Comparison of ENCODE assay signal across 1 cellular context in the genomic region with DNA sequence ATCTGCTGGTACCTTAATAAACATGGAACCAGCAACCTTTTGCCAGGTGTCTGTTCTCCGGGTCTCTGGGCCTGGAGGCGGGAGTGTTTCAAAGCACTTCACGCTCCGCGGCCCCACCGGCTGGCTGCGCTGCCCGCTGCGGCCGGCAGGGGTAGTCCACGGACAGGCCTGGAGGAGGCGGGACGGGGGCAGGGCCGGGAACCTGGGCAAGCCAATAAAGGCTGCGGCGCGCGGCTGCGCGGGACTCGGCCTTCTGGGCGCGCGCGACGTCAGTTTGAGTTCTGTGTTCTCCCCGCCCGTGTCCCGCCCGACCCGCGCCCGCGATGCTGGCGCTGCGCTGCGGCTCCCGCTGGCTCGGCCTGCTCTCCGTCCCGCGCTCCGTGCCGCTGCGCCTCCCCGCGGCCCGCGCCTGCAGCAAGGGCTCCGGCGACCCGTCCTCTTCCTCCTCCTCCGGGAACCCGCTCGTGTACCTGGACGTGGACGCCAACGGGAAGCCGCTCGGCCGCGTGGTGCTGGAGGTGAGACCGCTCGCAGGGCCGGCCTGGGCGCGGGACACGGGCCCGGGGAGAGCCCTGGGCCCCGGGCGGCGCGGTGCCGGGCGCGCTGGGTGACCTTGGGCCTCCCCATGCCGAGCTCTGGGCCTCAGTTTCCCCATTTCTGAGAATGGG.
TF ChIP-seq lines count a peak whose summit lies in the region.

A gene (plus strand): TSS at position 244 of the 668 bp plus-strand sequence. CDS start 80 bp downstream, at position 324.

TF ChIP-seq in K562, 482 proteins besides CTCF, POLR2A, EP300 and RAD21 (continued from another document and continues in another):
- peak; percentile 68 to 84; a peak in 3 of 4 replicates for TF ChIP-seq MAZ (CRISPR knock-in tag; conservative IDR thresholded peaks at IDR 0.05 in 1 of 2, IDR thresholded peaks at IDR 0.05 in 1 of 2)
- 0 out of 2 replicates have a peak, but pooled peaks have one; percentile 19 for TF ChIP-seq RNF2 (IDR thresholded peaks at IDR 0.05)
- TF ChIP-seq, protein P1, sequence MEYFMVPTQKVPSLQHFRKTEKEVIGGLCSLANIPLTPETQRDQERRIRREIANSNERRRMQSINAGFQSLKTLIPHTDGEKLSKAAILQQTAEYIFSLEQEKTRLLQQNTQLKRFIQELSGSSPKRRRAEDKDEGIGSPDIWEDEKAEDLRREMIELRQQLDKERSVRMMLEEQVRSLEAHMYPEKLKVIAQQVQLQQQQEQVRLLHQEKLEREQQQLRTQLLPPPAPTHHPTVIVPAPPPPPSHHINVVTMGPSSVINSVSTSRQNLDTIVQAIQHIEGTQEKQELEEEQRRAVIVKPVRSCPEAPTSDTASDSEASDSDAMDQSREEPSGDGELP (CRISPR knock-in tag; IDR thresholded peaks at IDR 0.05; ENCODE audit: borderline replicate concordance) = peak; percentile 92
- no peak for TF ChIP-seq TRIM28 (IDR thresholded peaks at IDR 0.05)
- TF ChIP-seq TCF7 (IDR thresholded peaks at IDR 0.05; ENCODE audit: borderline replicate concordance) = peak; percentile 56; the same call in 1 of the 2 replicates
- TF ChIP-seq TBP (optimal IDR thresholded peaks at IDR 0.05; ENCODE audit: low read depth, low read length) = peak; percentile 98
- 0 out of 2 replicates have a peak, but pooled peaks have one; percentile 28 for TF ChIP-seq ZNF24 (IDR thresholded peaks at IDR 0.05)
- TF ChIP-seq RCOR1 (IDR thresholded peaks at IDR 0.05; ENCODE audit: borderline replicate concordance in 1 of 2, low read depth in 2 of 2, low read length in 2 of 2) = peak in 1 of 2 experiments; percentile 24; a peak in 1 of 4 replicates
- TF ChIP-seq ZFP36 (IDR thresholded peaks at IDR 0.05; ENCODE audit: low read depth, low read length, partially characterized antibody) = no peak
- TF ChIP-seq PTBP1 (IDR thresholded peaks at IDR 0.05; ENCODE audit: low read depth, low read length) = 0 out of 2 replicates have a peak, but pooled peaks have one; percentile 42
- peak; percentile 58 for TF ChIP-seq JUND (IDR thresholded peaks at IDR 0.05; ENCODE audit: borderline replicate concordance, low read depth, low read length)
- TF ChIP-seq JUND (tag; IDR thresholded peaks at IDR 0.05; ENCODE audit: borderline replicate concordance, low read depth, low read length) = peak; percentile 36; the same call in 1 of the 3 replicates
- TF ChIP-seq XRCC4 (IDR thresholded peaks at IDR 0.05; ENCODE audit: extremely low read depth, insufficient read depth, insufficient read length) = no peak
- TF ChIP-seq, protein P2, sequence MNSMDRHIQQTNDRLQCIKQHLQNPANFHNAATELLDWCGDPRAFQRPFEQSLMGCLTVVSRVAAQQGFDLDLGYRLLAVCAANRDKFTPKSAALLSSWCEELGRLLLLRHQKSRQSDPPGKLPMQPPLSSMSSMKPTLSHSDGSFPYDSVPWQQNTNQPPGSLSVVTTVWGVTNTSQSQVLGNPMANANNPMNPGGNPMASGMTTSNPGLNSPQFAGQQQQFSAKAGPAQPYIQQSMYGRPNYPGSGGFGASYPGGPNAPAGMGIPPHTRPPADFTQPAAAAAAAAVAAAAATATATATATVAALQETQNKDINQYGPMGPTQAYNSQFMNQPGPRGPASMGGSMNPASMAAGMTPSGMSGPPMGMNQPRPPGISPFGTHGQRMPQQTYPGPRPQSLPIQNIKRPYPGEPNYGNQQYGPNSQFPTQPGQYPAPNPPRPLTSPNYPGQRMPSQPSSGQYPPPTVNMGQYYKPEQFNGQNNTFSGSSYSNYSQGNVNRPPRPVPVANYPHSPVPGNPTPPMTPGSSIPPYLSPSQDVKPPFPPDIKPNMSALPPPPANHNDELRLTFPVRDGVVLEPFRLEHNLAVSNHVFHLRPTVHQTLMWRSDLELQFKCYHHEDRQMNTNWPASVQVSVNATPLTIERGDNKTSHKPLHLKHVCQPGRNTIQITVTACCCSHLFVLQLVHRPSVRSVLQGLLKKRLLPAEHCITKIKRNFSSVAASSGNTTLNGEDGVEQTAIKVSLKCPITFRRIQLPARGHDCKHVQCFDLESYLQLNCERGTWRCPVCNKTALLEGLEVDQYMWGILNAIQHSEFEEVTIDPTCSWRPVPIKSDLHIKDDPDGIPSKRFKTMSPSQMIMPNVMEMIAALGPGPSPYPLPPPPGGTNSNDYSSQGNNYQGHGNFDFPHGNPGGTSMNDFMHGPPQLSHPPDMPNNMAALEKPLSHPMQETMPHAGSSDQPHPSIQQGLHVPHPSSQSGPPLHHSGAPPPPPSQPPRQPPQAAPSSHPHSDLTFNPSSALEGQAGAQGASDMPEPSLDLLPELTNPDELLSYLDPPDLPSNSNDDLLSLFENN (IDR thresholded peaks at IDR 0.05; ENCODE audit: low read depth in 2 of 2, low read length in 2 of 2) = 0 out of 4 replicates have a peak, but pooled peaks of 1 of the 2 experiments have one; percentile 11
- peak; percentile 80; the same call in 1 of the 2 replicates for TF ChIP-seq PHF8 (IDR thresholded peaks at IDR 0.05; ENCODE audit: borderline replicate concordance, low read length)
- TF ChIP-seq ZBTB7A (IDR thresholded peaks at IDR 0.05; ENCODE audit: borderline replicate concordance, control insufficient read depth, low read depth, low read length) = peak; percentile 11; the same call in 1 of the 2 replicates
- TF ChIP-seq, protein P3, sequence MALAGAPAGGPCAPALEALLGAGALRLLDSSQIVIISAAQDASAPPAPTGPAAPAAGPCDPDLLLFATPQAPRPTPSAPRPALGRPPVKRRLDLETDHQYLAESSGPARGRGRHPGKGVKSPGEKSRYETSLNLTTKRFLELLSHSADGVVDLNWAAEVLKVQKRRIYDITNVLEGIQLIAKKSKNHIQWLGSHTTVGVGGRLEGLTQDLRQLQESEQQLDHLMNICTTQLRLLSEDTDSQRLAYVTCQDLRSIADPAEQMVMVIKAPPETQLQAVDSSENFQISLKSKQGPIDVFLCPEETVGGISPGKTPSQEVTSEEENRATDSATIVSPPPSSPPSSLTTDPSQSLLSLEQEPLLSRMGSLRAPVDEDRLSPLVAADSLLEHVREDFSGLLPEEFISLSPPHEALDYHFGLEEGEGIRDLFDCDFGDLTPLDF (CRISPR knock-in tag; IDR thresholded peaks at IDR 0.05) = peak; percentile 70
- TF ChIP-seq, protein P4, sequence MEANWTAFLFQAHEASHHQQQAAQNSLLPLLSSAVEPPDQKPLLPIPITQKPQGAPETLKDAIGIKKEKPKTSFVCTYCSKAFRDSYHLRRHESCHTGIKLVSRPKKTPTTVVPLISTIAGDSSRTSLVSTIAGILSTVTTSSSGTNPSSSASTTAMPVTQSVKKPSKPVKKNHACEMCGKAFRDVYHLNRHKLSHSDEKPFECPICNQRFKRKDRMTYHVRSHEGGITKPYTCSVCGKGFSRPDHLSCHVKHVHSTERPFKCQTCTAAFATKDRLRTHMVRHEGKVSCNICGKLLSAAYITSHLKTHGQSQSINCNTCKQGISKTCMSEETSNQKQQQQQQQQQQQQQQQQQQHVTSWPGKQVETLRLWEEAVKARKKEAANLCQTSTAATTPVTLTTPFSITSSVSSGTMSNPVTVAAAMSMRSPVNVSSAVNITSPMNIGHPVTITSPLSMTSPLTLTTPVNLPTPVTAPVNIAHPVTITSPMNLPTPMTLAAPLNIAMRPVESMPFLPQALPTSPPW (CRISPR knock-in tag; IDR thresholded peaks at IDR 0.05) = peak; percentile 23; the same call in 1 of the 2 replicates
- TF ChIP-seq SMARCA5 (IDR thresholded peaks at IDR 0.05) = no peak
- TF ChIP-seq NFE2 (IDR thresholded peaks at IDR 0.05; ENCODE audit: low read depth) = peak; percentile 18; the same call in 1 of the 2 replicates
- TF ChIP-seq CREM (IDR thresholded peaks at IDR 0.05; ENCODE audit: low read depth) = peak; percentile 85
- peak; percentile 80; the same call in 1 of the 2 replicates for TF ChIP-seq LCOR (CRISPR knock-in tag; IDR thresholded peaks at IDR 0.05)
- peak; percentile 95 for TF ChIP-seq ZC3H4 (CRISPR knock-in tag; IDR thresholded peaks at IDR 0.05; ENCODE audit: borderline replicate concordance)
- TF ChIP-seq PTRF (tag; IDR thresholded peaks at IDR 0.05) = no peak
- TF ChIP-seq TCF3 (CRISPR knock-in tag; IDR thresholded peaks at IDR 0.05) = peak; percentile 26; the same call in 1 of the 2 replicates
- TF ChIP-seq, protein P5, sequence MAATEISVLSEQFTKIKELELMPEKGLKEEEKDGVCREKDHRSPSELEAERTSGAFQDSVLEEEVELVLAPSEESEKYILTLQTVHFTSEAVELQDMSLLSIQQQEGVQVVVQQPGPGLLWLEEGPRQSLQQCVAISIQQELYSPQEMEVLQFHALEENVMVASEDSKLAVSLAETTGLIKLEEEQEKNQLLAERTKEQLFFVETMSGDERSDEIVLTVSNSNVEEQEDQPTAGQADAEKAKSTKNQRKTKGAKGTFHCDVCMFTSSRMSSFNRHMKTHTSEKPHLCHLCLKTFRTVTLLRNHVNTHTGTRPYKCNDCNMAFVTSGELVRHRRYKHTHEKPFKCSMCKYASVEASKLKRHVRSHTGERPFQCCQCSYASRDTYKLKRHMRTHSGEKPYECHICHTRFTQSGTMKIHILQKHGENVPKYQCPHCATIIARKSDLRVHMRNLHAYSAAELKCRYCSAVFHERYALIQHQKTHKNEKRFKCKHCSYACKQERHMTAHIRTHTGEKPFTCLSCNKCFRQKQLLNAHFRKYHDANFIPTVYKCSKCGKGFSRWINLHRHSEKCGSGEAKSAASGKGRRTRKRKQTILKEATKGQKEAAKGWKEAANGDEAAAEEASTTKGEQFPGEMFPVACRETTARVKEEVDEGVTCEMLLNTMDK (IDR thresholded peaks at IDR 0.05; ENCODE audit: borderline replicate concordance, insufficient read depth, low read depth, low read length, poor library complexity, severe bottlenecking) = peak; percentile 81
- TF ChIP-seq, protein P6, sequence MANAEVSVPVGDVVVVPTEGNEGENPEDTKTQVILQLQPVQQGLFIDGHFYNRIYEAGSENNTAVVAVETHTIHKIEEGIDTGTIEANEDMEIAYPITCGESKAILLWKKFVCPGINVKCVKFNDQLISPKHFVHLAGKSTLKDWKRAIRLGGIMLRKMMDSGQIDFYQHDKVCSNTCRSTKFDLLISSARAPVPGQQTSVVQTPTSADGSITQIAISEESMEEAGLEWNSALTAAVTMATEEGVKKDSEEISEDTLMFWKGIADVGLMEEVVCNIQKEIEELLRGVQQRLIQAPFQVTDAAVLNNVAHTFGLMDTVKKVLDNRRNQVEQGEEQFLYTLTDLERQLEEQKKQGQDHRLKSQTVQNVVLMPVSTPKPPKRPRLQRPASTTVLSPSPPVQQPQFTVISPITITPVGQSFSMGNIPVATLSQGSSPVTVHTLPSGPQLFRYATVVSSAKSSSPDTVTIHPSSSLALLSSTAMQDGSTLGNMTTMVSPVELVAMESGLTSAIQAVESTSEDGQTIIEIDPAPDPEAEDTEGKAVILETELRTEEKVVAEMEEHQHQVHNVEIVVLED (CRISPR knock-in tag; IDR thresholded peaks at IDR 0.05) = 0 out of 2 replicates have a peak, but pooled peaks have one; percentile 37
- TF ChIP-seq CBX1 (IDR thresholded peaks at IDR 0.05; ENCODE audit: low read depth) = no peak; the same call in 1 of the 2 replicates
- TF ChIP-seq, protein P7, sequence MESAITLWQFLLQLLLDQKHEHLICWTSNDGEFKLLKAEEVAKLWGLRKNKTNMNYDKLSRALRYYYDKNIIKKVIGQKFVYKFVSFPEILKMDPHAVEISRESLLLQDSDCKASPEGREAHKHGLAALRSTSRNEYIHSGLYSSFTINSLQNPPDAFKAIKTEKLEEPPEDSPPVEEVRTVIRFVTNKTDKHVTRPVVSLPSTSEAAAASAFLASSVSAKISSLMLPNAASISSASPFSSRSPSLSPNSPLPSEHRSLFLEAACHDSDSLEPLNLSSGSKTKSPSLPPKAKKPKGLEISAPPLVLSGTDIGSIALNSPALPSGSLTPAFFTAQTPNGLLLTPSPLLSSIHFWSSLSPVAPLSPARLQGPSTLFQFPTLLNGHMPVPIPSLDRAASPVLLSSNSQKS (CRISPR knock-in tag; IDR thresholded peaks at IDR 0.05) = 0 out of 2 replicates have a peak, but pooled peaks have one; percentile 47
- TF ChIP-seq, protein P8, sequence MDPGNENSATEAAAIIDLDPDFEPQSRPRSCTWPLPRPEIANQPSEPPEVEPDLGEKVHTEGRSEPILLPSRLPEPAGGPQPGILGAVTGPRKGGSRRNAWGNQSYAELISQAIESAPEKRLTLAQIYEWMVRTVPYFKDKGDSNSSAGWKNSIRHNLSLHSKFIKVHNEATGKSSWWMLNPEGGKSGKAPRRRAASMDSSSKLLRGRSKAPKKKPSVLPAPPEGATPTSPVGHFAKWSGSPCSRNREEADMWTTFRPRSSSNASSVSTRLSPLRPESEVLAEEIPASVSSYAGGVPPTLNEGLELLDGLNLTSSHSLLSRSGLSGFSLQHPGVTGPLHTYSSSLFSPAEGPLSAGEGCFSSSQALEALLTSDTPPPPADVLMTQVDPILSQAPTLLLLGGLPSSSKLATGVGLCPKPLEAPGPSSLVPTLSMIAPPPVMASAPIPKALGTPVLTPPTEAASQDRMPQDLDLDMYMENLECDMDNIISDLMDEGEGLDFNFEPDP (CRISPR knock-in tag; IDR thresholded peaks at IDR 0.05) = 0 out of 2 replicates have a peak, but pooled peaks have one; percentile 34
- no peak for TF ChIP-seq HLTF (IDR thresholded peaks at IDR 0.05)
- TF ChIP-seq NR1H2 (CRISPR knock-in tag; IDR thresholded peaks at IDR 0.05) = 0 out of 2 replicates have a peak, but pooled peaks have one; percentile 86
- TF ChIP-seq ZBED1 (IDR thresholded peaks at IDR 0.05) = 0 out of 2 replicates have a peak, but pooled peaks have one; percentile 31
- TF ChIP-seq GTF2E2 (tag; IDR thresholded peaks at IDR 0.05) = peak; percentile 83
- peak; percentile 47 for TF ChIP-seq FIP1L1 (IDR thresholded peaks at IDR 0.05; ENCODE audit: low read depth, low read length, poor library complexity, severe bottlenecking)
- peak; percentile 43 for TF ChIP-seq NEUROD1 (IDR thresholded peaks at IDR 0.05; ENCODE audit: borderline replicate concordance, low read depth, low read length, partially characterized antibody)
- TF ChIP-seq NR3C1 (CRISPR knock-in tag; IDR thresholded peaks at IDR 0.05) = 0 out of 2 replicates have a peak, but pooled peaks have one; percentile 64
- peak; percentile 88; the same call in 1 of the 2 replicates for TF ChIP-seq RBM14 (IDR thresholded peaks at IDR 0.05; ENCODE audit: borderline replicate concordance, insufficient read depth, low read depth, low read length)
- 0 out of 2 replicates have a peak, but pooled peaks have one; percentile 72 for TF ChIP-seq HDAC8 (tag; IDR thresholded peaks at IDR 0.05)
- TF ChIP-seq ATF1 (CRISPR knock-in tag; IDR thresholded peaks at IDR 0.05) = no peak
- peak; percentile 69; the same call in 1 of the 2 replicates for TF ChIP-seq ATF1 (tag; IDR thresholded peaks at IDR 0.05)
- no peak for TF ChIP-seq ESRRB (CRISPR knock-in tag; IDR thresholded peaks at IDR 0.05; ENCODE audit: borderline replicate concordance)
- peak; percentile 65 for TF ChIP-seq SMC3 (conservative IDR thresholded peaks at IDR 0.05; ENCODE audit: insufficient read depth, low read depth, low read length)
- TF ChIP-seq HNRNPK (IDR thresholded peaks at IDR 0.05; ENCODE audit: low read depth, low read length, poor library complexity, severe bottlenecking) = peak; percentile 42
- 0 out of 2 replicates have a peak, but pooled peaks have one; percentile 51 for TF ChIP-seq BHLHE40 (IDR thresholded peaks at IDR 0.05; ENCODE audit: low read length)
- TF ChIP-seq RAD51 (IDR thresholded peaks at IDR 0.05; ENCODE audit: borderline replicate concordance, low read depth) = no peak
